3 cellular contexts compared by ENCODE assay signal in the genomic region with DNA sequence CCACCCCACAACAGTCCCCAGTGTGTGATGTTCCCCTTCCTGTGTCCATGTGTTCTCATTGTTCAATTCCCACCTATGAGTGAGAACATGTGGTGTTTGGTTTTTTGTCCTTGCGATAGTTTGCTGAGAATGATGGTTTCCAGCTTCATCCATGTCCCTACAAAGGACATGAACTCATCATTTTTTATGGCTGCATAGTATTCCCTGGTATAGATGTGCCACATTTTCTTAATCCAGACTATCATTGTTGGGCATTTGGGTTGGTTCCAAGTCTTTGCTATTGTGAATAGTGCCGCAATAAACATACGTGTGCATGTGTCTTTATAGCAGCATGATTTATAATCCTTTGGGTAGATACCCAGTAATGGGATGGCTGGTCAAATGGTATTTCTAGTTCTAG. TPM values are rescaled to one million over a fixed set of nuclear protein-coding genes. Genes with fewer than 3 reads are reported as not detected.
A peak's percentile ranks its signal among the peaks of the same experiment; 100 is the strongest.
DNase-seq lines count a peak whose midpoint lies in the region; ATAC-seq, FAIRE-seq and TF ChIP-seq lines count a peak whose summit lies in the region.
"Not testable (repeated sequence)": the region's sequence is repeated elsewhere in the genome, so short reads cannot be mapped to it uniquely, and the experiment has no call there.

No MANE protein-coding gene starts in this region.

- H3K36me3 ChIP-seq in HEK293 (ENCODE audit: control insufficient read depth in 2 of 2, insufficient read depth in 1 of 2, low read length in 2 of 2), result peaks cover 11 to 29% of the 10 kb centered on the region in 2 experiments; a peak in 2 of 3 replicates
- peaks cover 32% of the 10 kb centered on the region for H3K36me3 ChIP-seq in K562 (ENCODE audit: control insufficient read depth, insufficient read depth, low read length)

- TF ChIP-seq CTCF in HEK293 (tag by site-specific recombination; IDR thresholded peaks at IDR 0.05); K562 (IDR thresholded peaks at IDR 0.05 in 2 of 3, conservative IDR thresholded peaks at IDR 0.05 in 1 of 3; ENCODE audit: insufficient read depth in 2 of 3, low read depth in 1 of 3, low read length in 3 of 3): not testable (repeated sequence)

- not testable (repeated sequence) for H4K20me1 ChIP-seq in K562 (replicated peaks; ENCODE audit: control insufficient read depth, insufficient read depth, low read length)

- not testable (repeated sequence) for DNase-seq in K562 (ENCODE audit: extremely low read depth in 1 of 4, low spot score in 3 of 4)

- WGBS in K562 (ENCODE audit: insufficient coverage, low coverage, missing lambda C conversion rate), result 81% methylated on average over 2 of the region's 3 CpGs

- ATAC-seq in SK-N-SH treated with all-trans-retinoic acid at 6 μM for 48 hours, K562: not testable (repeated sequence)

- CTCF ChIA-PET in HEK293 (lab: Yijun Ruan, JAX), result interaction anchor here (0.6 kb wide), 1 partner anchor 17 kb away, joined by 3 read pairs; no protein-coding TSS in a partner anchor
- CTCF ChIA-PET in K562 (lab: Yijun Ruan, JAX; ENCODE audit: low intra/inter-chr PET ratio), result not testable (repeated sequence)

- H3K79me2 ChIP-seq in K562 (ENCODE audit: control insufficient read depth, insufficient read depth, low read length), result not testable (repeated sequence)

- H3K4me1 ChIP-seq in HEK293 (ENCODE audit: control insufficient read depth, insufficient read depth, low read length); K562 (replicated peaks in 1 of 2; ENCODE audit: control insufficient read depth in 2 of 2, insufficient read depth in 2 of 2, low read length in 2 of 2): not testable (repeated sequence)

- intact Hi-C loops in K562 (cut with micrococcal nuclease), result not testable (repeated sequence)

- POLR2A ChIA-PET in HEK293 (lab: Yijun Ruan, JAX), result not testable (repeated sequence)
- POLR2A ChIA-PET in K562 (lab: Yijun Ruan, JAX), result interaction anchor here (0.7 kb wide), 1 partner anchor 10 kb away, joined by 5 read pairs; no protein-coding TSS in a partner anchor

- not testable (repeated sequence) for TF ChIP-seq EP300 in K562 (IDR thresholded peaks at IDR 0.05; ENCODE audit: low read length)

- H3K9me3 ChIP-seq in HEK293 (ENCODE audit: control insufficient read depth, insufficient read depth, low read depth, low read length); K562 (replicated peaks; ENCODE audit: control insufficient read depth, insufficient read depth, low read depth, low read length): not testable (repeated sequence)

- not testable (repeated sequence) for H3K27me3 ChIP-seq in K562 (ENCODE audit: control insufficient read depth in 2 of 2, insufficient read depth in 2 of 2, low read length in 2 of 2)

- TF ChIP-seq RAD21 in K562 (CRISPR knock-in tag; conservative IDR thresholded peaks at IDR 0.05 in 1 of 2, IDR thresholded peaks at IDR 0.05 in 1 of 2), result not testable (repeated sequence)

- not testable (repeated sequence) for H3K9me1 ChIP-seq in K562 (ENCODE audit: control insufficient read depth, insufficient read depth, low read length)

- not testable (repeated sequence) for H3K4me2 ChIP-seq in K562 (ENCODE audit: insufficient read depth, low read length)

- H3K27ac ChIP-seq in HEK293 (ENCODE audit: extremely low read depth, low read depth, low read length); K562 (ENCODE audit: extremely low read depth, low read depth, low read length): not testable (repeated sequence)

- H2AFZ ChIP-seq in K562 (ENCODE audit: low read depth, low read length), result not testable (repeated sequence)

- BruUV-seq in K562 (replicated peaks; lab: Mats Ljungman, UMichigan), result not testable (repeated sequence)

- in situ Hi-C loops in K562 (cut with MboI), result not testable (repeated sequence)

- H3K9ac ChIP-seq in K562 (ENCODE audit: insufficient read depth in 1 of 2, low read depth in 2 of 2, low read length in 2 of 2), result not testable (repeated sequence)

- not testable (repeated sequence) for TF ChIP-seq POLR2A in K562 (conservative IDR thresholded peaks at IDR 0.05)

- not testable (repeated sequence) for FAIRE-seq in K562 (lab: Jason Lieb, UNC)

- H3K4me3 ChIP-seq in HEK293 (ENCODE audit: low read depth, low read length); K562: not testable (repeated sequence)

TF ChIP-seq in HEK293, 187 proteins besides CTCF, POLR2A, EP300 and RAD21:
- peak; percentile 90 for TF ChIP-seq ZNF146 (tag by site-specific recombination; IDR thresholded peaks at IDR 0.05)

TF ChIP-seq in SK-N-SH treated with all-trans-retinoic acid at 6 μM for 48 hours, 23 proteins besides CTCF, POLR2A, EP300 and RAD21:
- peak; percentile 77 for TF ChIP-seq ZNF8 (CRISPR knock-in tag; IDR thresholded peaks at IDR 0.05)

TF ChIP-seq in K562, 482 proteins besides CTCF, POLR2A, EP300 and RAD21:
- peak; percentile 47 for TF ChIP-seq ZNF146 (CRISPR knock-in tag; IDR thresholded peaks at IDR 0.05; ENCODE audit: unreplicated experiment)
TF ChIP-seq in K562: peak in this region for 1; not testable (repeated sequence) for 481.

RNA-seq across cellular contexts. Expression of gene EXOC4, which starts 26.1 kb away (rescaled TPM):
- 398 and 596 TPM in 2 replicates for total RNA-seq in K562 (2011; cell fraction: chromatin; rRNA removed; ENCODE audit: low replicate concordance)
- total RNA-seq in K562 (2011; cell fraction: nucleolus; rRNA removed), result 144 and 188 TPM in 2 replicates
- 271 and 334 TPM in 2 replicates for total RNA-seq in K562 (2011; cell fraction: nucleoplasm; rRNA removed)
- total RNA-seq in K562 (2014; rRNA removed) (41.2 and 50.4 TPM in 2 replicates), K562 (2014; rRNA removed; fragmentation: Illumina TruSeq; extraction: Trizol) (60.3 and 68.3 TPM in 2 replicates), K562 (2015; rRNA removed; fragmentation: Illumina TruSeq; extraction: Trizol) (53.4 and 60.6 TPM in 2 replicates), K562 (2021) (54.8 and 59.3 TPM in 2 replicates)
- polyA plus RNA-seq in K562 (2011; rRNA removed) (69.6 and 73.1 TPM in 2 replicates), K562 (2014; fragmentation: Illumina TruSeq; extraction: Trizol) (45.2 and 46.6 TPM in 2 replicates), K562 (2014; fragmentation: Nextera tagmentation; extraction: Ambion mirVana) (10 to 100 TPM; 18.5 to 26.3 TPM), K562 (2014; rRNA removed) (28.7 and 31.0 TPM in 2 replicates)
- polyA plus RNA-seq in K562 (2011; cell fraction: cytosol; rRNA removed), result 28.2 and 50.6 TPM in 2 replicates
- 55.8 and 68.8 TPM in 2 replicates for polyA plus RNA-seq in K562 (2011; cell fraction: nucleus; rRNA removed)
- 36.0 and 52.3 TPM in 2 replicates for polyA plus RNA-seq in K562 (2012)
- 297 and 410 TPM in 2 replicates for polyA minus RNA-seq in K562 (2011; rRNA and poly(A)+ RNA removed)
- 42.7 and 73.7 TPM in 2 replicates for polyA minus RNA-seq in K562 (2011; cell fraction: cytosol; rRNA and poly(A)+ RNA removed)
- polyA minus RNA-seq in K562 (2011; cell fraction: nucleus; rRNA and poly(A)+ RNA removed), result 204 and 451 TPM in 2 replicates
